17 cellular contexts compared by ENCODE assay signal in genomic region chrX:155333701-155334100, GRCh38. TPM values are rescaled to one million over a fixed set of nuclear protein-coding genes. Genes with fewer than 3 reads are reported as not detected.
A peak's percentile ranks its signal among the peaks of the same experiment; 100 is the strongest.
DNase-seq lines count a peak whose midpoint lies in the region; ATAC-seq and TF ChIP-seq lines count a peak whose summit lies in the region.
"Had no signal": no experiment of that assay in that cellular context is flagged by ENCODE, and none has a peak within 500 bp of the region (broad histone marks: within the 10 kb centered on the region; RNA-seq: fewer than 3 reads in every experiment).

No MANE protein-coding gene starts in this region.

- ATAC-seq in HG03196 (IDR thresholded peaks at IDR 0.05; ENCODE audit: unreplicated experiment) (no peak), GM19328 (IDR thresholded peaks at IDR 0.05; ENCODE audit: unreplicated experiment) (no peak)
- ATAC-seq: activated CD8-positive, alpha-beta memory T cell treated with anti-CD3 and anti-CD28 coated beads, Interleukin-2, amount 10 ng/mL, durations not matched to agents 7 days and 5 days had no signal

- H3K36me3 ChIP-seq in SK-N-MC (ENCODE audit: insufficient read depth, low read length) = no peaks in the 10 kb centered on the region
- H3K36me3 ChIP-seq in endocrine pancreas (ENCODE audit: control insufficient read depth, insufficient read depth, low read length) = no peaks in the 10 kb centered on the region
- no peaks in the 10 kb centered on the region for H3K36me3 ChIP-seq in parathyroid adenoma (ENCODE audit: control insufficient read depth, insufficient read depth, low read length)
- H3K36me3 ChIP-seq in transverse colon = no peaks in the 10 kb centered on the region
- H3K36me3 ChIP-seq: SJSA1 had no signal

- H2AFZ ChIP-seq in parathyroid adenoma = no peak overlapping the region

- H3K4me2 ChIP-seq in parathyroid adenoma (ENCODE audit: low read length) = no peak overlapping the region

- H3K4me1 ChIP-seq in endocrine pancreas (ENCODE audit: control insufficient read depth, insufficient read depth, low read length) (no peaks in the 10 kb centered on the region), parathyroid adenoma (no peaks in the 10 kb centered on the region), transverse colon (no peaks in the 10 kb centered on the region)
- H3K4me1 ChIP-seq: SJSA1 had no signal

- H3K9me3 ChIP-seq in SK-N-MC (ENCODE audit: low read depth, low read length) (no peaks in the 10 kb centered on the region), endocrine pancreas (ENCODE audit: control insufficient read depth, low read length) (no peaks in the 10 kb centered on the region), parathyroid adenoma (ENCODE audit: control insufficient read depth, low read length) (no peaks in the 10 kb centered on the region), transverse colon (no peaks in the 10 kb centered on the region)
- H3K9me3 ChIP-seq: SJSA1 had no signal

- H3K9ac ChIP-seq in SK-N-MC (ENCODE audit: insufficient read length) (peak overlapping the region; percentile 48), endocrine pancreas (ENCODE audit: control insufficient read depth, insufficient read depth, low read length) (no peak overlapping the region), parathyroid adenoma (no peak overlapping the region)

- H3K27me3 ChIP-seq in endocrine pancreas (ENCODE audit: control insufficient read depth, insufficient read depth, low read length) (no peaks in the 10 kb centered on the region), parathyroid adenoma (ENCODE audit: control insufficient read depth, insufficient read depth, low read length) (no peaks in the 10 kb centered on the region), transverse colon (no peaks in the 10 kb centered on the region)
- H3K27me3 ChIP-seq: SJSA1 had no signal

- H3K79me2 ChIP-seq in parathyroid adenoma = no peaks in the 10 kb centered on the region

- TF ChIP-seq CTCF in parathyroid adenoma (IDR thresholded peaks at IDR 0.05) (no peak), transverse colon (IDR thresholded peaks at IDR 0.05) (no peak)

- H3K27ac ChIP-seq in SK-N-MC = peak overlapping the region; percentile 91; the same call in 1 of the 2 replicates
- H3K27ac ChIP-seq in parathyroid adenoma = no peak overlapping the region
- peak overlapping the region; percentile 42 to 50 (median 48) for H3K27ac ChIP-seq in transverse colon
- H3K27ac ChIP-seq: SJSA1 had no signal

- intact Hi-C loops in transverse colon (cut with DNase I; ENCODE audit: low total_unique reads) = no loop called here

- TF ChIP-seq POLR2A in transverse colon (IDR thresholded peaks at IDR 0.05) = no peak

- in situ Hi-C loops in transverse colon (cut with MboI; ENCODE audit: low pct_ligation_motif_present in 1 of 4, low pct_unique_long_range_greater_than_20kb in 1 of 4, low sequenced_read_pairs in 3 of 4) = no loop called here

- DNase-seq in SK-N-MC (ENCODE audit: low read depth, low spot score) (no peak), transverse colon (no peak), islet precursor cell (no peak)
- DNase-seq: activated CD8-positive, alpha-beta memory T cell treated with anti-CD3 and anti-CD28 coated beads, Interleukin-2, amount 10 ng/mL, durations not matched to agents 7 days and 5 days; activated effector memory CD4-positive, alpha-beta T cell treated with anti-CD3 and anti-CD28 coated beads, Interleukin-2, amount 50 U/mL, for 16 hours; amygdala; cerebellar nuclear complex; foreskin melanocyte; NCI-H524 treated with DMSO at 0.1 percent for 48 hours; T1000 had no signal

- H3K4me3 ChIP-seq in SK-N-MC (peak overlapping the region; percentile 73), endocrine pancreas (ENCODE audit: control insufficient read depth, insufficient read depth, low read length) (peak overlapping the region; percentile 22), parathyroid adenoma (ENCODE audit: low read depth, low read length) (peak overlapping the region; percentile 27), transverse colon (peak overlapping the region in 2 of 4 donors; percentile 2 to 30)
- H3K4me3 ChIP-seq: SJSA1 had no signal

- TF ChIP-seq EP300 in transverse colon (IDR thresholded peaks at IDR 0.05; ENCODE audit: low read depth) = no peak

- WGBS in transverse colon (ENCODE audit: low coverage in 1 of 2), 2 donors = 60 to 61% methylated on average over 1 of the region's 1 CpG

RNA-seq across cellular contexts. Expression of gene CLIC2, which starts 0.7 kb away (rescaled TPM):
- total RNA-seq in transverse colon = 1 to 10 TPM in 2 of 4 donors, under 1 TPM in 2; 0.20 to 7.8 (median 2.1) TPM

RNA-seq across cellular contexts. Expression of gene F8A2, which starts 48.2 kb away (rescaled TPM):
- 10 to 100 TPM in 1 of 4 donors, 1 to 10 TPM in 1, not detected in 2; 2.1 to 90.8 TPM for total RNA-seq in transverse colon
- total RNA-seq: activated CD8-positive, alpha-beta memory T cell treated with anti-CD3 and anti-CD28 coated beads, Interleukin-2, amount 10 ng/mL, durations not matched to agents 7 days and 5 days; liver; renal cortical epithelial cell; SJSA1 had no signal
